ENCODE assay signal across 10 cellular contexts in the genomic region with DNA sequence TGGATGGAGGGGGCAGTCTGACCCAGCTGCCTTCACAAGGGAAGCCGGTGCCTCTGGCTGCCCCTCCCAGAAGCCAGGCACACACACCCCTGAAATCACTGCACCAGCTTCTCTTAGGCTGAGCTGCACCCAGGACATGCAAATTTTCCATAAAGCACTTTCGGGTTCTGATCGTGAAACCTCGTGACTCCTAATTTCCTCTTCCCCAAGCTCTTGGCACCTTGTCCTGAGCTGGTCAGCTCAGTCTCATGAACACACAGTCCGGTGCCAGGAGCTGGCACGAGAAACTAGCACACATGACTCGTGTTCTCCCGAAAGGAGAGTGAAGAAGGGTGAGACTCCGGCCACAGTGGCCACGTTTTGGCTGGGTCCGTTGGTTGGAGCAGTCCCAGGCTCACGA. TPM values are rescaled to one million over a fixed set of nuclear protein-coding genes. Genes with fewer than 3 reads are reported as not detected.
DNase-seq lines count a peak whose midpoint lies in the region; FAIRE-seq and TF ChIP-seq lines count a peak whose summit lies in the region.
"Had no signal": no experiment of that assay in that cellular context is flagged by ENCODE, and none has a peak within 500 bp of the region (broad histone marks: within the 10 kb centered on the region; RNA-seq: fewer than 3 reads in every experiment).

No MANE protein-coding gene starts in this region.

- no peak for FAIRE-seq in HTR-8/SVneo (lab: Jason Lieb, UNC)
- FAIRE-seq: frontal cortex had no signal

- intact Hi-C loops in esophagus muscularis mucosa (cut with DNase I): no loop called here
- intact Hi-C loops in vagina (cut with DNase I): no loop called here

- no peaks in the 10 kb centered on the region for H3K79me2 ChIP-seq in MM.1S (ENCODE audit: low read length)

- TF ChIP-seq POLR2A in esophagus muscularis mucosa (IDR thresholded peaks at IDR 0.05; ENCODE audit: low read depth) (no peak), vagina (IDR thresholded peaks at IDR 0.05) (peak in 1 of 2 donors; percentile 18)

- H3F3A ChIP-seq in MM.1S (ENCODE audit: insufficient read depth, low read length): no peaks in the 10 kb centered on the region

- H3K27ac ChIP-seq in MM.1S (ENCODE audit: low read length): no peak overlapping the region
- peak overlapping the region; percentile 68 to 79 (median 74) for H3K27ac ChIP-seq in esophagus muscularis mucosa (replicated peaks in 1 of 4)
- peak overlapping the region; percentile 11 to 27 for H3K27ac ChIP-seq in mucosa of rectum (ENCODE audit: low read depth in 2 of 2, low read length in 2 of 2)
- H3K27ac ChIP-seq in vagina: peak overlapping the region; percentile 86

- no peaks in the 10 kb centered on the region for H3K4me1 Mint-ChIP-seq in progenitor cell of endocrine pancreas (ENCODE audit: low read depth)

- H3K9me3 ChIP-seq in MM.1S (replicated peaks; ENCODE audit: insufficient read depth, low read length) (no peaks in the 10 kb centered on the region), esophagus muscularis mucosa (no peaks in the 10 kb centered on the region), mucosa of rectum (ENCODE audit: control insufficient read depth in 2 of 2, low read length in 2 of 2) (no peaks in the 10 kb centered on the region), vagina (no peaks in the 10 kb centered on the region)

- DNase-seq in MM.1S: no peak
- DNase-seq in esophagus muscularis mucosa (ENCODE audit: extremely low spot score): peak; percentile 97
- DNase-seq in vagina (ENCODE audit: extremely low spot score in 2 of 2): peak in 1 of 2 donors; percentile 97
- no peak for DNase-seq in progenitor cell of endocrine pancreas (ENCODE audit: low spot score, unreplicated experiment)
- no peak for DNase-seq in NCI-H2171 (lab: John Stamatoyannopoulos, UW)
- no peak for DNase-seq in HTR-8/SVneo (ENCODE audit: insufficient read length, low spot score)
- DNase-seq: NCI-H2029 had no signal

- H3K36me3 ChIP-seq in MM.1S (replicated peaks; ENCODE audit: insufficient read depth, low read length): no peaks in the 10 kb centered on the region
- H3K36me3 ChIP-seq in esophagus muscularis mucosa: no peaks in the 10 kb centered on the region
- H3K36me3 ChIP-seq in mucosa of rectum (ENCODE audit: control insufficient read depth in 2 of 2, insufficient read depth in 2 of 2, low read length in 2 of 2): no peaks in the 10 kb centered on the region
- no peaks in the 10 kb centered on the region for H3K36me3 ChIP-seq in vagina

- no peaks in the 10 kb centered on the region for H3K9me3 Mint-ChIP-seq in progenitor cell of endocrine pancreas (ENCODE audit: low read depth)

- H3K4me1 ChIP-seq in MM.1S (ENCODE audit: low read length) (0 out of 2 replicates have a peak, but pooled peaks cover 7% of the 10 kb centered on the region), esophagus muscularis mucosa (peaks cover 40 to 47% (median 45%) of the 10 kb centered on the region in 4 donors), mucosa of rectum (ENCODE audit: control insufficient read depth in 2 of 2, insufficient read depth in 2 of 2, low read length in 2 of 2) (peaks cover 7 to 10% of the 10 kb centered on the region in 2 donors), vagina (peaks cover 54% of the 10 kb centered on the region)

- TF ChIP-seq EP300 in esophagus muscularis mucosa (IDR thresholded peaks at IDR 0.05): no peak

- H3K4me3 ChIP-seq in MM.1S (ENCODE audit: low read length): no peak overlapping the region
- H3K4me3 ChIP-seq in esophagus muscularis mucosa: peak overlapping the region in 3 of 4 donors; percentile 11 to 23 (median 14)
- no peak overlapping the region for H3K4me3 ChIP-seq in mucosa of rectum (ENCODE audit: low read length in 2 of 2)
- H3K4me3 ChIP-seq in vagina: no peak overlapping the region

- no peak overlapping the region for H3K27ac Mint-ChIP-seq in progenitor cell of endocrine pancreas
- H3K27ac Mint-ChIP-seq: activated naive CD8-positive, alpha-beta T cell had no signal

- no peak overlapping the region for H3K4me3 Mint-ChIP-seq in progenitor cell of endocrine pancreas (ENCODE audit: low read depth)
- H3K4me3 Mint-ChIP-seq: activated naive CD8-positive, alpha-beta T cell had no signal

- 13% methylated on average over 12 of the region's 12 CpGs for WGBS in esophagus muscularis mucosa

- H3K27me3 ChIP-seq in MM.1S (replicated peaks; ENCODE audit: insufficient read depth, low read length) (peaks cover 98% of the 10 kb centered on the region), esophagus muscularis mucosa (no peaks in the 10 kb centered on the region), mucosa of rectum (ENCODE audit: control insufficient read depth in 2 of 2, insufficient read depth in 2 of 2, low read length in 2 of 2) (no peaks in the 10 kb centered on the region), vagina (no peaks in the 10 kb centered on the region)

- no peaks in the 10 kb centered on the region for H3K9me2 ChIP-seq in MM.1S (replicated peaks; ENCODE audit: insufficient read depth, low read length)

- H3K36me3 Mint-ChIP-seq in progenitor cell of endocrine pancreas (ENCODE audit: insufficient read depth): no peaks in the 10 kb centered on the region
- H3K36me3 Mint-ChIP-seq: activated naive CD8-positive, alpha-beta T cell had no signal

- H3K27me3 Mint-ChIP-seq in progenitor cell of endocrine pancreas: peaks cover 57% of the 10 kb centered on the region
- H3K27me3 Mint-ChIP-seq: activated naive CD8-positive, alpha-beta T cell had no signal

- H3K9ac ChIP-seq in MM.1S (ENCODE audit: low read length) (no peak overlapping the region), mucosa of rectum (ENCODE audit: low read depth in 1 of 2, low read length in 2 of 2) (no peak overlapping the region)

- no peak for TF ChIP-seq CTCF in MM.1S (IDR thresholded peaks at IDR 0.05; ENCODE audit: low read length)
- no peak for TF ChIP-seq CTCF in esophagus muscularis mucosa (IDR thresholded peaks at IDR 0.05)
- TF ChIP-seq CTCF in vagina (IDR thresholded peaks at IDR 0.05): no peak
- TF ChIP-seq CTCF in progenitor cell of endocrine pancreas (IDR thresholded peaks at IDR 0.05; ENCODE audit: unreplicated experiment): no peak

- H2AFZ ChIP-seq in MM.1S (ENCODE audit: low read length): no peak overlapping the region

- H3K4me2 ChIP-seq in MM.1S (ENCODE audit: low read depth, low read length): peak overlapping the region; percentile 23; the same call in 1 of the 2 replicates

- H4K20me1 ChIP-seq in MM.1S (ENCODE audit: insufficient read depth, low read length): no peaks in the 10 kb centered on the region

RNA-seq across cellular contexts. Expression of gene ABR, which starts 9.0 kb away (rescaled TPM):
- total RNA-seq in esophagus muscularis mucosa (100 to 1,000 TPM in 3 of 4 donors, 10 to 100 TPM in 1; 98.4 to 142 (median 114) TPM), vagina (90.8 TPM), progenitor cell of endocrine pancreas (61.0 and 64.6 TPM in 2 replicates)

Comparison
In these comparisons a context has a peak if more than half of its experiments do, and no peak if none do; other contexts are left out.
1. H3K4me3 ChIP-seq: peak in esophagus muscularis mucosa (3 of 4); none in MM.1S (single experiment), mucosa of rectum (0 of 2) and vagina (0 of 2).